ENCODE assay signal across 21 cellular contexts in the genomic region with DNA sequence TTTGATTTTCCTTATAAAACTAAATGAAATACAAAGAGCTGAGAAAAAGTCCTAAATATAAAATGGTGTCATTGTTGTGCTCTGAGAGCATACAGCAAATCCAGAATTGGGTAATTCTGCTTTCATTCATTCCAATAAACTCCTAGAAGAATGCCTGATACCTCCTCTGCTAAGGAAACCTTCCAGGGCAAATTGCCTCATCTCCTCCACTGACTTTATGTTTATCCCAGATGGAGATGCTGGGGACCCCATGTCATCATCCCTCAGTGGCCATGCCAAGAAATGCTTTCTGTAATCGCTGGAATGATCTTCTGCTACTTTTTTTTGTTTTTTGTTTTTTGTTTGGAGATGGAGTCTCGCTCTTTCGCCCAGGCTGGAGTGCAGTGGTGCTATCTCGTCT.
"Had no signal": no experiment of that assay in that cellular context is flagged by ENCODE, and none has a peak within 500 bp of the region (broad histone marks: within the 10 kb centered on the region; RNA-seq: fewer than 3 reads in every experiment).

No MANE protein-coding gene starts in this region.

- H3K4me1 ChIP-seq: esophagus squamous epithelium, lower lobe of right lung, parathyroid adenoma, right lobe of liver, thyroid gland had no signal

- H3K9me3 Mint-ChIP-seq: effector memory CD8-positive, alpha-beta T cell; naive B cell; natural killer cell treated with Interleukin-12 subunit alpha and Interleukin-12 subunit beta and Interleukin-15 and Interleukin-18, amount 100 ng/mL, for 72 hours; neural crest cell; stimulated activated naive B cell treated with anti-CD40 and anti-IgM and Interleukin-4, amounts not matched to agents 10 μg/mL and 1 μg/mL and 100 μg/mL, for 72 hours; stimulated activated naive CD8-positive, alpha-beta T cell treated with anti-CD3 and anti-CD28 coated beads, Interleukin-15, Interleukin-2, amounts not matched to agents 100 ng/mL and 50 ng/mL, for 24 hours had no signal

- ATAC-seq: effector memory CD8-positive, alpha-beta T cell; left ventricle myocardium superior; lower lobe of right lung; mucosa of descending colon; natural killer cell treated with Interleukin-12 subunit alpha and Interleukin-12 subunit beta and Interleukin-15 and Interleukin-18, amount 100 ng/mL, for 72 hours; right lobe of liver; stimulated activated naive B cell treated with anti-CD40 and anti-IgM and Interleukin-4, amounts not matched to agents 10 μg/mL and 1 μg/mL and 100 μg/mL, for 72 hours had no signal

- H3K27me3 ChIP-seq: esophagus squamous epithelium, right lobe of liver, thyroid gland had no signal

- H3K9me3 ChIP-seq: esophagus squamous epithelium, lower lobe of right lung, mucosa of descending colon, neutrophil, right lobe of liver, thyroid gland had no signal

- H2AFZ ChIP-seq: parathyroid adenoma had no signal

- H3K27ac Mint-ChIP-seq: effector memory CD8-positive, alpha-beta T cell; naive B cell; natural killer cell treated with Interleukin-12 subunit alpha and Interleukin-12 subunit beta and Interleukin-15 and Interleukin-18, amount 100 ng/mL, for 72 hours; progenitor cell of endocrine pancreas; stimulated activated naive B cell treated with anti-CD40 and anti-IgM and Interleukin-4, amounts not matched to agents 10 μg/mL and 1 μg/mL and 100 μg/mL, for 72 hours; stimulated activated naive CD8-positive, alpha-beta T cell treated with anti-CD3 and anti-CD28 coated beads, Interleukin-15, Interleukin-2, amounts not matched to agents 100 ng/mL and 50 ng/mL, for 24 hours had no signal

- H3K4me3 Mint-ChIP-seq: effector memory CD8-positive, alpha-beta T cell; naive B cell; natural killer cell treated with Interleukin-12 subunit alpha and Interleukin-12 subunit beta and Interleukin-15 and Interleukin-18, amount 100 ng/mL, for 72 hours; neural crest cell; stimulated activated naive B cell treated with anti-CD40 and anti-IgM and Interleukin-4, amounts not matched to agents 10 μg/mL and 1 μg/mL and 100 μg/mL, for 72 hours; stimulated activated naive CD8-positive, alpha-beta T cell treated with anti-CD3 and anti-CD28 coated beads, Interleukin-15, Interleukin-2, amounts not matched to agents 100 ng/mL and 50 ng/mL, for 24 hours had no signal

- H3K9ac ChIP-seq: parathyroid adenoma had no signal

- H3K36me3 ChIP-seq: esophagus squamous epithelium, lower lobe of right lung, neutrophil, right lobe of liver, thyroid gland had no signal

- H3K36me3 Mint-ChIP-seq: naive B cell; natural killer cell treated with Interleukin-12 subunit alpha and Interleukin-12 subunit beta and Interleukin-15 and Interleukin-18, amount 100 ng/mL, for 72 hours; stimulated activated naive B cell treated with anti-CD40 and anti-IgM and Interleukin-4, amounts not matched to agents 10 μg/mL and 1 μg/mL and 100 μg/mL, for 72 hours had no signal

- H3K4me1 Mint-ChIP-seq: naive B cell; neural crest cell; stimulated activated naive B cell treated with anti-CD40 and anti-IgM and Interleukin-4, amounts not matched to agents 10 μg/mL and 1 μg/mL and 100 μg/mL, for 72 hours had no signal

- H3K79me2 ChIP-seq: parathyroid adenoma had no signal

- H3K27ac ChIP-seq: coronary artery, esophagus squamous epithelium, lower lobe of right lung, neutrophil, parathyroid adenoma, right lobe of liver, thyroid gland had no signal

- H3K4me3 ChIP-seq: coronary artery, esophagus squamous epithelium, lower lobe of right lung, mucosa of descending colon, right lobe of liver, thyroid gland had no signal

- DNase-seq: effector memory CD8-positive, alpha-beta T cell; erythroblast; esophagus squamous epithelium; left ventricle myocardium superior; lower lobe of right lung; mucosa of descending colon; naive B cell; right lobe of liver; small intestine; stimulated activated CD4-positive, alpha-beta T cell treated with anti-CD3 and anti-CD28 coated beads, Interleukin-15, amount 100 ng/mL, for 24 hours; stimulated activated CD4-positive, alpha-beta T cell treated with anti-CD3 and anti-CD28 coated beads, Interleukin-2, amount 100 ng/mL, for 48 hours; stimulated activated naive B cell treated with anti-CD40 and anti-IgM and Interleukin-4, amounts not matched to agents 10 μg/mL and 1 μg/mL and 100 μg/mL, for 72 hours; thyroid gland; trophoblast cell had no signal
